ENCODE assay signal across 33 cellular contexts in genomic region chr1:186271032-186271431, GRCh38. TPM values are rescaled to one million over a fixed set of nuclear protein-coding genes. Genes with fewer than 3 reads are reported as not detected.
"Had no signal": no experiment of that assay in that cellular context is flagged by ENCODE, and none has a peak within 500 bp of the region (broad histone marks: within the 10 kb centered on the region; RNA-seq: fewer than 3 reads in every experiment).

No MANE protein-coding gene starts in this region.

- ATAC-seq: activated CD8-positive, alpha-beta T cell treated with anti-CD3 and anti-CD28 coated beads for 36 hours; activated naive CD4-positive, alpha-beta T cell treated with anti-CD3 and anti-CD28 coated beads, Interleukin-2, amount 50 U/mL, for 72 hours; activated T-cell treated with anti-CD3 and anti-CD28 coated beads, Interleukin-2, amount 50 U/mL, for 4 hours; activated T-cell treated with anti-CD3 and anti-CD28 coated beads, Interleukin-2, amount 50 U/mL, for 72 hours; activated T-helper 17 cell treated with anti-CD3 and anti-CD28 coated beads, Interleukin-2, amount 50 U/mL, for 72 hours; body of pancreas had no signal

- DNase-seq: activated B cell treated with CpG ODN at 0.5 μM for 24 hours; activated CD4-positive, alpha-beta memory T cell treated with anti-CD3 and anti-CD28 coated beads for 36 hours; activated CD4-positive, alpha-beta T cell treated with anti-CD3 and anti-CD28 coated beads for 4 hours; activated CD4-positive, alpha-beta T cell treated with anti-CD3 and anti-CD28 coated beads, Interleukin-2, amount 10 ng/mL, durations not matched to agents 24 days and 14 days; activated CD4-positive, alpha-beta T cell treated with anti-CD3 and anti-CD28 coated beads, Interleukin-2, amount 50 U/mL, for 1 hour; activated CD4-positive, alpha-beta T cell treated with anti-CD3 and anti-CD28 coated beads, Interleukin-2, amount 50 U/mL, for 4 hours; activated CD4-positive, CD25-positive, alpha-beta regulatory T cell treated with anti-CD3 and anti-CD28 coated beads, Interleukin-2, amount 50 U/mL, for 72 hours; activated CD8-positive, alpha-beta memory T cell treated with anti-CD3 and anti-CD28 coated beads, Interleukin-2, amount 50 U/mL, for 4 hours; activated CD8-positive, alpha-beta T cell treated with anti-CD3 and anti-CD28 coated beads for 36 hours; activated effector memory CD4-positive, alpha-beta T cell treated with anti-CD3 and anti-CD28 coated beads, Interleukin-2, amount 50 U/mL, for 16 hours; activated gamma-delta T cell treated with Interleukin-2 at 50 U/mL for 16 hours; activated naive CD4-positive, alpha-beta T cell; activated naive CD4-positive, alpha-beta T cell treated with anti-CD3 and anti-CD28 coated beads for 36 hours; activated naive CD4-positive, alpha-beta T cell treated with anti-CD3 and anti-CD28 coated beads, Interleukin-2, amount 50 U/mL, for 16 hours; activated naive CD8-positive, alpha-beta T cell treated with anti-CD3 and anti-CD28 coated beads for 36 hours; activated T-cell treated with anti-CD3 and anti-CD28 coated beads for 4 hours; activated T-cell treated with anti-CD3 and anti-CD28 coated beads, Interleukin-2, amount 50 U/mL, for 1 hour; activated T-cell treated with anti-CD3 and anti-CD28 coated beads, Interleukin-2, amount 50 U/mL, for 4 hours; activated T-cell treated with anti-CD3 and anti-CD28 coated beads, Interleukin-2, amount 50 U/mL, for 72 hours; adrenal gland; amniotic stem cell; aorta; body of pancreas; brain microvascular endothelial cell; central memory CD4-positive, alpha-beta T cell; T-helper 2 cell; T-helper 9 cell had no signal

- H3K36me3 ChIP-seq: adrenal gland, brain microvascular endothelial cell, breast epithelium had no signal

- H3K27ac ChIP-seq: adrenal gland, body of pancreas, brain microvascular endothelial cell, breast epithelium, VCaP had no signal

- H3K4me1 ChIP-seq: adrenal gland, body of pancreas, breast epithelium had no signal

- H3K27me3 ChIP-seq: adrenal gland, body of pancreas, brain microvascular endothelial cell, breast epithelium had no signal

- FAIRE-seq: astrocyte had no signal

- H3K9me3 ChIP-seq: adrenal gland, body of pancreas, breast epithelium had no signal

- H3K4me3 ChIP-seq: adrenal gland, body of pancreas, breast epithelium had no signal

RNA-seq across cellular contexts. Expression of gene PRG4, which starts 25.0 kb away (rescaled TPM):
- total RNA-seq: activated B cell treated with CpG ODN at 0.5 μM for 24 hours; activated CD8-positive, alpha-beta T cell treated with anti-CD3 and anti-CD28 coated beads for 36 hours; activated naive CD8-positive, alpha-beta T cell treated with anti-CD3 and anti-CD28 coated beads for 36 hours; astrocyte; cerebellum had no signal
